In genomic region chr11:65596520-65596919, GRCh38 we compare ENCODE assay signal across 1 cellular context.
TF ChIP-seq lines count a peak whose summit lies in the region.

No MANE protein-coding gene starts in this region.

TF ChIP-seq in HepG2, 621 proteins besides CTCF, POLR2A, EP300 and RAD21:
- no peak for TF ChIP-seq IRF2 (CRISPR knock-in tag; IDR thresholded peaks at IDR 0.05)
- no peak for TF ChIP-seq FOXA3 (CRISPR knock-in tag; IDR thresholded peaks at IDR 0.05)
- no peak for TF ChIP-seq PAXIP1 (CRISPR knock-in tag; conservative IDR thresholded peaks at IDR 0.05)
- TF ChIP-seq ZC3H13 (CRISPR knock-in tag; IDR thresholded peaks at IDR 0.05), result no peak
- TF ChIP-seq SMARCC2 (IDR thresholded peaks at IDR 0.05), result no peak
- no peak for TF ChIP-seq ATF3 (CRISPR knock-in tag; IDR thresholded peaks at IDR 0.05)
- peak; percentile 53; the same call in 1 of the 2 replicates for TF ChIP-seq POLR2G (IDR thresholded peaks at IDR 0.05; ENCODE audit: low read depth, low read length)
- TF ChIP-seq ELK4 (CRISPR knock-in tag; IDR thresholded peaks at IDR 0.05; ENCODE audit: borderline replicate concordance), result no peak
- peak; percentile 11 for TF ChIP-seq RBM22 (optimal IDR thresholded peaks at IDR 0.05; ENCODE audit: low read length)
- TF ChIP-seq KDM3A (CRISPR knock-in tag; IDR thresholded peaks at IDR 0.05; ENCODE audit: low read depth), result no peak
- peak; percentile 88 for TF ChIP-seq AGO2 (optimal IDR thresholded peaks at IDR 0.05; ENCODE audit: low read depth, low read length)
- TF ChIP-seq ZNF879 (CRISPR knock-in tag; IDR thresholded peaks at IDR 0.05), result no peak
- no peak for TF ChIP-seq MXD4 (CRISPR knock-in tag; IDR thresholded peaks at IDR 0.05)
- no peak for TF ChIP-seq ZNF790 (CRISPR knock-in tag; IDR thresholded peaks at IDR 0.05; ENCODE audit: borderline replicate concordance)
- no peak for TF ChIP-seq AHDC1 (CRISPR knock-in tag; IDR thresholded peaks at IDR 0.05; ENCODE audit: borderline replicate concordance)
- no peak for TF ChIP-seq JARID2 (CRISPR knock-in tag; IDR thresholded peaks at IDR 0.05; ENCODE audit: insufficient replicate concordance)
- TF ChIP-seq ZNF143 (CRISPR knock-in tag; IDR thresholded peaks at IDR 0.05), result no peak
- TF ChIP-seq BHLHE40 (IDR thresholded peaks at IDR 0.05; ENCODE audit: low read length), result no peak
- no peak for TF ChIP-seq BCL6 (CRISPR knock-in tag; IDR thresholded peaks at IDR 0.05)
- no peak for TF ChIP-seq SMAD3 (CRISPR knock-in tag; IDR thresholded peaks at IDR 0.05)
- no peak for TF ChIP-seq ZSCAN31 (CRISPR knock-in tag; IDR thresholded peaks at IDR 0.05; ENCODE audit: low read depth)
- no peak for TF ChIP-seq ARID2 (CRISPR knock-in tag; IDR thresholded peaks at IDR 0.05; ENCODE audit: borderline replicate concordance)
